1 cellular context compared by ENCODE assay signal in genomic region chr4:2843023-2843908, GRCh38.
A peak's percentile ranks its signal among the peaks of the same experiment; 100 is the strongest.
TF ChIP-seq lines count a peak whose summit lies in the region.

A gene with protein sequence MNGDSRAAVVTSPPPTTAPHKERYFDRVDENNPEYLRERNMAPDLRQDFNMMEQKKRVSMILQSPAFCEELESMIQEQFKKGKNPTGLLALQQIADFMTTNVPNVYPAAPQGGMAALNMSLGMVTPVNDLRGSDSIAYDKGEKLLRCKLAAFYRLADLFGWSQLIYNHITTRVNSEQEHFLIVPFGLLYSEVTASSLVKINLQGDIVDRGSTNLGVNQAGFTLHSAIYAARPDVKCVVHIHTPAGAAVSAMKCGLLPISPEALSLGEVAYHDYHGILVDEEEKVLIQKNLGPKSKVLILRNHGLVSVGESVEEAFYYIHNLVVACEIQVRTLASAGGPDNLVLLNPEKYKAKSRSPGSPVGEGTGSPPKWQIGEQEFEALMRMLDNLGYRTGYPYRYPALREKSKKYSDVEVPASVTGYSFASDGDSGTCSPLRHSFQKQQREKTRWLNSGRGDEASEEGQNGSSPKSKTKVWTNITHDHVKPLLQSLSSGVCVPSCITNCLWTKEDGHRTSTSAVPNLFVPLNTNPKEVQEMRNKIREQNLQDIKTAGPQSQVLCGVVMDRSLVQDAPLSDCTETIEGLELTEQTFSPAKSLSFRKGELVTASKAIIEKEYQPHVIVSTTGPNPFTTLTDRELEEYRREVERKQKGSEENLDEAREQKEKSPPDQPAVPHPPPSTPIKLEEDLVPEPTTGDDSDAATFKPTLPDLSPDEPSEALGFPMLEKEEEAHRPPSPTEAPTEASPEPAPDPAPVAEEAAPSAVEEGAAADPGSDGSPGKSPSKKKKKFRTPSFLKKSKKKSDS (plus strand): TSS chr4:2843844. CDS start chr4:2875916, 32,072 bp downstream.

TF ChIP-seq in HepG2, 621 proteins besides CTCF, POLR2A, EP300 and RAD21 (continued from another document and continues in another):
- TF ChIP-seq ZMYM2 (CRISPR knock-in tag; IDR thresholded peaks at IDR 0.05): no peak
- TF ChIP-seq SRY (CRISPR knock-in tag; IDR thresholded peaks at IDR 0.05): no peak
- TF ChIP-seq, protein P1, sequence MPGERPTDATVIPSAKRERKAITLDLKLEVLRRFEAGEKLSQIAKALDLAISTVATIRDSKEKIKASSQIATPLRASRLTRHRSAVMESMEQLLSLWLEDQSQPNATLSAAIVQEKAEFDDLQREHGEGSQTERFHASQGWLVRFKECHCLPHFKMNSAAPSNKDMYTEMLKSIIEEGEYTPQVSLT (CRISPR knock-in tag; IDR thresholded peaks at IDR 0.05; ENCODE audit: borderline replicate concordance, low read depth): no peak
- TF ChIP-seq, protein P2, sequence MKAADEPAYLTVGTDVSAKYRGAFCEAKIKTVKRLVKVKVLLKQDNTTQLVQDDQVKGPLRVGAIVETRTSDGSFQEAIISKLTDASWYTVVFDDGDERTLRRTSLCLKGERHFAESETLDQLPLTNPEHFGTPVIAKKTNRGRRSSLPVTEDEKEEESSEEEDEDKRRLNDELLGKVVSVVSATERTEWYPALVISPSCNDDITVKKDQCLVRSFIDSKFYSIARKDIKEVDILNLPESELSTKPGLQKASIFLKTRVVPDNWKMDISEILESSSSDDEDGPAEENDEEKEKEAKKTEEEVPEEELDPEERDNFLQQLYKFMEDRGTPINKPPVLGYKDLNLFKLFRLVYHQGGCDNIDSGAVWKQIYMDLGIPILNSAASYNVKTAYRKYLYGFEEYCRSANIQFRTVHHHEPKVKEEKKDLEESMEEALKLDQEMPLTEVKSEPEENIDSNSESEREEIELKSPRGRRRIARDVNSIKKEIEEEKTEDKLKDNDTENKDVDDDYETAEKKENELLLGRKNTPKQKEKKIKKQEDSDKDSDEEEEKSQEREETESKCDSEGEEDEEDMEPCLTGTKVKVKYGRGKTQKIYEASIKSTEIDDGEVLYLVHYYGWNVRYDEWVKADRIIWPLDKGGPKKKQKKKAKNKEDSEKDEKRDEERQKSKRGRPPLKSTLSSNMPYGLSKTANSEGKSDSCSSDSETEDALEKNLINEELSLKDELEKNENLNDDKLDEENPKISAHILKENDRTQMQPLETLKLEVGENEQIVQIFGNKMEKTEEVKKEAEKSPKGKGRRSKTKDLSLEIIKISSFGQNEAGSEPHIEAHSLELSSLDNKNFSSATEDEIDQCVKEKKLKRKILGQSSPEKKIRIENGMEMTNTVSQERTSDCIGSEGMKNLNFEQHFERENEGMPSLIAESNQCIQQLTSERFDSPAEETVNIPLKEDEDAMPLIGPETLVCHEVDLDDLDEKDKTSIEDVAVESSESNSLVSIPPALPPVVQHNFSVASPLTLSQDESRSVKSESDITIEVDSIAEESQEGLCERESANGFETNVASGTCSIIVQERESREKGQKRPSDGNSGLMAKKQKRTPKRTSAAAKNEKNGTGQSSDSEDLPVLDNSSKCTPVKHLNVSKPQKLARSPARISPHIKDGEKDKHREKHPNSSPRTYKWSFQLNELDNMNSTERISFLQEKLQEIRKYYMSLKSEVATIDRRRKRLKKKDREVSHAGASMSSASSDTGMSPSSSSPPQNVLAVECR (CRISPR knock-in tag; IDR thresholded peaks at IDR 0.05; ENCODE audit: borderline replicate concordance): peak; percentile 84; the same call in 1 of the 2 replicates
- TF ChIP-seq POLR2AphosphoS2 (IDR thresholded peaks at IDR 0.05; ENCODE audit: low read depth, low read length): no peak
- 0 out of 2 replicates have a peak, but pooled peaks have one; percentile 10 for TF ChIP-seq STAG1 (CRISPR knock-in tag; IDR thresholded peaks at IDR 0.05)
- no peak; the same call in 1 of the 2 replicates for TF ChIP-seq SMAD3 (CRISPR knock-in tag; IDR thresholded peaks at IDR 0.05)
- no peak for TF ChIP-seq TRAFD1 (CRISPR knock-in tag; IDR thresholded peaks at IDR 0.05; ENCODE audit: borderline replicate concordance)
- TF ChIP-seq ATAD3A (CRISPR knock-in tag; IDR thresholded peaks at IDR 0.05): no peak
- no peak for TF ChIP-seq ZNF619 (CRISPR knock-in tag; IDR thresholded peaks at IDR 0.05)
- no peak for TF ChIP-seq MED8 (CRISPR knock-in tag; IDR thresholded peaks at IDR 0.05; ENCODE audit: insufficient replicate concordance)
- TF ChIP-seq ZBTB14 (CRISPR knock-in tag; IDR thresholded peaks at IDR 0.05): no peak
- no peak for TF ChIP-seq ZBTB1 (CRISPR knock-in tag; IDR thresholded peaks at IDR 0.05; ENCODE audit: borderline replicate concordance)
- TF ChIP-seq ZNF510 (CRISPR knock-in tag; IDR thresholded peaks at IDR 0.05; ENCODE audit: low read depth): no peak
- TF ChIP-seq GPN1 (CRISPR knock-in tag; IDR thresholded peaks at IDR 0.05; ENCODE audit: borderline replicate concordance): no peak
- peak; percentile 60; the same call in 1 of the 2 replicates for TF ChIP-seq YEATS4 (CRISPR knock-in tag; IDR thresholded peaks at IDR 0.05; ENCODE audit: borderline replicate concordance)
- TF ChIP-seq PCBP1 (IDR thresholded peaks at IDR 0.05; ENCODE audit: borderline replicate concordance, low read depth, low read length): no peak
- no peak for TF ChIP-seq ZNF383 (CRISPR knock-in tag; IDR thresholded peaks at IDR 0.05; ENCODE audit: borderline replicate concordance)
- TF ChIP-seq ZNF724P (CRISPR knock-in tag; IDR thresholded peaks at IDR 0.05; ENCODE audit: borderline replicate concordance): no peak
- TF ChIP-seq ZFYVE20 (CRISPR knock-in tag; IDR thresholded peaks at IDR 0.05; ENCODE audit: borderline replicate concordance, low read depth): no peak
- TF ChIP-seq, protein P3, sequence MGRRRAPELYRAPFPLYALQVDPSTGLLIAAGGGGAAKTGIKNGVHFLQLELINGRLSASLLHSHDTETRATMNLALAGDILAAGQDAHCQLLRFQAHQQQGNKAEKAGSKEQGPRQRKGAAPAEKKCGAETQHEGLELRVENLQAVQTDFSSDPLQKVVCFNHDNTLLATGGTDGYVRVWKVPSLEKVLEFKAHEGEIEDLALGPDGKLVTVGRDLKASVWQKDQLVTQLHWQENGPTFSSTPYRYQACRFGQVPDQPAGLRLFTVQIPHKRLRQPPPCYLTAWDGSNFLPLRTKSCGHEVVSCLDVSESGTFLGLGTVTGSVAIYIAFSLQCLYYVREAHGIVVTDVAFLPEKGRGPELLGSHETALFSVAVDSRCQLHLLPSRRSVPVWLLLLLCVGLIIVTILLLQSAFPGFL (CRISPR knock-in tag; IDR thresholded peaks at IDR 0.05): no peak
- TF ChIP-seq ZBTB38 (CRISPR knock-in tag; IDR thresholded peaks at IDR 0.05): peak; percentile 78
- TF ChIP-seq KDM1A (CRISPR knock-in tag; IDR thresholded peaks at IDR 0.05): no peak
- TF ChIP-seq, protein P4, sequence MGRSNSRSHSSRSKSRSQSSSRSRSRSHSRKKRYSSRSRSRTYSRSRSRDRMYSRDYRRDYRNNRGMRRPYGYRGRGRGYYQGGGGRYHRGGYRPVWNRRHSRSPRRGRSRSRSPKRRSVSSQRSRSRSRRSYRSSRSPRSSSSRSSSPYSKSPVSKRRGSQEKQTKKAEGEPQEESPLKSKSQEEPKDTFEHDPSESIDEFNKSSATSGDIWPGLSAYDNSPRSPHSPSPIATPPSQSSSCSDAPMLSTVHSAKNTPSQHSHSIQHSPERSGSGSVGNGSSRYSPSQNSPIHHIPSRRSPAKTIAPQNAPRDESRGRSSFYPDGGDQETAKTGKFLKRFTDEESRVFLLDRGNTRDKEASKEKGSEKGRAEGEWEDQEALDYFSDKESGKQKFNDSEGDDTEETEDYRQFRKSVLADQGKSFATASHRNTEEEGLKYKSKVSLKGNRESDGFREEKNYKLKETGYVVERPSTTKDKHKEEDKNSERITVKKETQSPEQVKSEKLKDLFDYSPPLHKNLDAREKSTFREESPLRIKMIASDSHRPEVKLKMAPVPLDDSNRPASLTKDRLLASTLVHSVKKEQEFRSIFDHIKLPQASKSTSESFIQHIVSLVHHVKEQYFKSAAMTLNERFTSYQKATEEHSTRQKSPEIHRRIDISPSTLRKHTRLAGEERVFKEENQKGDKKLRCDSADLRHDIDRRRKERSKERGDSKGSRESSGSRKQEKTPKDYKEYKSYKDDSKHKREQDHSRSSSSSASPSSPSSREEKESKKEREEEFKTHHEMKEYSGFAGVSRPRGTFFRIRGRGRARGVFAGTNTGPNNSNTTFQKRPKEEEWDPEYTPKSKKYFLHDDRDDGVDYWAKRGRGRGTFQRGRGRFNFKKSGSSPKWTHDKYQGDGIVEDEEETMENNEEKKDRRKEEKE (IDR thresholded peaks at IDR 0.05): no peak
- no peak for TF ChIP-seq ZNF3 (CRISPR knock-in tag; IDR thresholded peaks at IDR 0.05)
- TF ChIP-seq FOXA3 (CRISPR knock-in tag; IDR thresholded peaks at IDR 0.05): no peak
- TF ChIP-seq MZF1 (CRISPR knock-in tag; IDR thresholded peaks at IDR 0.05; ENCODE audit: borderline replicate concordance): no peak
- no peak for TF ChIP-seq PHF5A (CRISPR knock-in tag; IDR thresholded peaks at IDR 0.05; ENCODE audit: low read depth, unreplicated experiment)
- no peak for TF ChIP-seq GMEB2 (CRISPR knock-in tag; IDR thresholded peaks at IDR 0.05; ENCODE audit: low read depth)
- no peak for TF ChIP-seq MBNL3 (CRISPR knock-in tag; conservative IDR thresholded peaks at IDR 0.05)
- no peak for TF ChIP-seq ELK4 (CRISPR knock-in tag; IDR thresholded peaks at IDR 0.05; ENCODE audit: borderline replicate concordance)
- no peak for TF ChIP-seq U2AF1 (optimal IDR thresholded peaks at IDR 0.05; ENCODE audit: low read depth, low read length)
- peak; percentile 48; the same call in 1 of the 2 replicates for TF ChIP-seq REL (CRISPR knock-in tag; conservative IDR thresholded peaks at IDR 0.05)
- 0 out of 2 replicates have a peak, but pooled peaks have one; percentile 20 for TF ChIP-seq SNAPC2 (CRISPR knock-in tag; IDR thresholded peaks at IDR 0.05)
- TF ChIP-seq CEBPB (IDR thresholded peaks at IDR 0.05; ENCODE audit: borderline replicate concordance, low read depth, low read length): no peak
- TF ChIP-seq ZNF775 (CRISPR knock-in tag; IDR thresholded peaks at IDR 0.05; ENCODE audit: borderline replicate concordance): no peak
- TF ChIP-seq ZNF543 (CRISPR knock-in tag; IDR thresholded peaks at IDR 0.05): no peak
- no peak for TF ChIP-seq ATF6 (CRISPR knock-in tag; conservative IDR thresholded peaks at IDR 0.05)
- TF ChIP-seq MAFG (CRISPR knock-in tag; IDR thresholded peaks at IDR 0.05): no peak
- TF ChIP-seq SOX13 (IDR thresholded peaks at IDR 0.05): no peak
- TF ChIP-seq SOX13 (CRISPR knock-in tag; conservative IDR thresholded peaks at IDR 0.05 in 1 of 2, IDR thresholded peaks at IDR 0.05 in 1 of 2): peak in 1 of 2 experiments; percentile 9; a peak in 1 of 4 replicates
- TF ChIP-seq RELA (CRISPR knock-in tag; IDR thresholded peaks at IDR 0.05): peak; percentile 35; the same call in 1 of the 2 replicates
